In the genomic region with DNA sequence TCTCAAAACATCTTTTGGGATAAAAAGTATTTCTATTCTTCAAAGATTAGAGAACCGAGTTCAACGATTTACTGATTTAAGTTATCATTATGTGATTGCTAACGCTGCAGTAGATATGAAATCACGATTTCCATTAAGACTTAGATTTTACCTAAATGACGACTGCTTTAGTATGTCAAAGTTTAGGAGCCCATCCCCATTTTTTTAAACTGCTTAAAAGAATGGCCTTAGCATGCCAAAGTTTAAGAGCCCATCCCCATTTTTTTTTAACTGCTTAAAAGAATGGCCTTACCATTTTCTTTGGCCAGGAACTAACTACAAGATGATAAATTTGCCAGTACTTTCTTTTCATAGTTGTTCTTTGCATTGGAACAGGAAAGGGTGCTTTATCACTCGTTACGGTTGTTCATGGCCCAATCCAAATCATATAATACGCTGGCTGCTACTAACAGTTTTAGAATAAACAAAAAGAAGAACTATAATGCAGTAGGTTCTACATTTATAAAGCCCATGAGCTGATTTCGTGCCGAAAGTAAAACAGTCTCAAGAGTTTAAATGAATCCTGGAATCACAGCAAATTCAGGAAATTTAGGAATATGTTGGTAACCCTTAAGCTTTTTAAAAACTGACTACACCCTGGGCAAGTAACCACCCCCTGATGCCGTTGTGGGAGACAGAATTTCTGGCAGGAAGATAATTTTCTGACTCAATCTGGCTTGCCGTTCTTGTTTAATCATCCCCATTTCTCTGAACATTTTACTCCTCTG, we compare ENCODE assay signal across 8 cellular contexts. TPM values are rescaled to one million over a fixed set of nuclear protein-coding genes. Genes with fewer than 3 reads are reported as not detected.
A peak's percentile ranks its signal among the peaks of the same experiment; 100 is the strongest.
DNase-seq lines count a peak whose midpoint lies in the region.

No MANE protein-coding gene starts in this region.

- peaks cover 10% of the 10 kb centered on the region for H3K4me1 Mint-ChIP-seq in activated naive CD8-positive, alpha-beta T cell treated with anti-CD3 and anti-CD28 coated beads for 36 hours

- peaks cover 13% of the 10 kb centered on the region for H3K36me3 Mint-ChIP-seq in activated naive CD8-positive, alpha-beta T cell treated with anti-CD3 and anti-CD28 coated beads for 36 hours

- H3K9ac ChIP-seq in BLaER1 treated with 17β-estradiol and CSF1 and Interleukin-3, amounts not matched to agents 10 nM and 100 nM = peak overlapping the region; percentile 92 to 99 (median 97)
- H3K9ac ChIP-seq in HUES48 (ENCODE audit: low read depth, low read length) (peak overlapping the region; percentile 65), iPS-20b (ENCODE audit: low read depth, low read length) (peak overlapping the region; percentile 81; the same call in 1 of the 2 replicates), subcutaneous abdominal adipose tissue (ENCODE audit: low read length in 5 of 5) (peak overlapping the region; percentile 80 to 98 (median 92))

- peaks cover 32 to 38% (median 33%) of the 10 kb centered on the region in 11 experiments for H4K20me1 ChIP-seq in BLaER1 treated with 17β-estradiol and CSF1 and Interleukin-3, amounts not matched to agents 10 nM and 100 nM

- H3K27me3 Mint-ChIP-seq in activated naive CD8-positive, alpha-beta T cell treated with anti-CD3 and anti-CD28 coated beads for 36 hours = no peaks in the 10 kb centered on the region

- H3K27ac Mint-ChIP-seq in activated naive CD8-positive, alpha-beta T cell treated with anti-CD3 and anti-CD28 coated beads for 36 hours = peak overlapping the region; percentile 99

- H3K27ac ChIP-seq in BLaER1 treated with 17β-estradiol and CSF1 and Interleukin-3, amounts not matched to agents 10 nM and 100 nM = peak overlapping the region; percentile 93 to 98 (median 96)
- peak overlapping the region; percentile 100 for H3K27ac ChIP-seq in HUES48 (ENCODE audit: low read depth, low read length)
- H3K27ac ChIP-seq in iPS-20b (ENCODE audit: low read length) = peak overlapping the region; percentile 60
- peak overlapping the region; percentile 100 for H3K27ac ChIP-seq in subcutaneous abdominal adipose tissue (ENCODE audit: low read depth, low read length)

- peak overlapping the region; percentile 74 to 97 (median 80) for H3K4me2 ChIP-seq in BLaER1 treated with 17β-estradiol and CSF1 and Interleukin-3, amounts not matched to agents 10 nM and 100 nM

- H3K27me3 ChIP-seq in BLaER1 treated with 17β-estradiol and CSF1 and Interleukin-3, amounts not matched to agents 10 nM and 100 nM = no peaks in the 10 kb centered on the region
- H3K27me3 ChIP-seq in HUES48 (ENCODE audit: control insufficient read depth, insufficient read depth, low read length) = no peaks in the 10 kb centered on the region
- no peaks in the 10 kb centered on the region for H3K27me3 ChIP-seq in iPS-20b (ENCODE audit: insufficient read depth, low read length)
- no peaks in the 10 kb centered on the region for H3K27me3 ChIP-seq in subcutaneous abdominal adipose tissue (ENCODE audit: control insufficient read depth in 5 of 5, insufficient read depth in 4 of 5, low read length in 5 of 5)

- peak overlapping the region; percentile 87 for H3K4me3 Mint-ChIP-seq in activated naive CD8-positive, alpha-beta T cell treated with anti-CD3 and anti-CD28 coated beads for 36 hours

- H3K4me3 ChIP-seq in BLaER1 treated with 17β-estradiol and CSF1 and Interleukin-3, amounts not matched to agents 10 nM and 100 nM = peak overlapping the region; percentile 80 to 97 (median 89)
- H3K4me3 ChIP-seq in HUES48 (ENCODE audit: low read depth, low read length) (peak overlapping the region; percentile 93), iPS-20b (ENCODE audit: low read length) (peak overlapping the region; percentile 69), subcutaneous abdominal adipose tissue (ENCODE audit: low read depth in 1 of 5, low read length in 5 of 5) (peak overlapping the region; percentile 62 to 99 (median 84))

- H3K9me3 Mint-ChIP-seq in activated naive CD8-positive, alpha-beta T cell treated with anti-CD3 and anti-CD28 coated beads for 36 hours = no peaks in the 10 kb centered on the region

- peaks cover 0 to 5% (median 0%) of the 10 kb centered on the region in 11 experiments; a peak in 4 of 22 replicates for H3K36me3 ChIP-seq in BLaER1 treated with 17β-estradiol and CSF1 and Interleukin-3, amounts not matched to agents 10 nM and 100 nM
- H3K36me3 ChIP-seq in HUES48 (ENCODE audit: control insufficient read depth, insufficient read depth, low read length) = no peaks in the 10 kb centered on the region
- no peaks in the 10 kb centered on the region for H3K36me3 ChIP-seq in iPS-20b (ENCODE audit: insufficient read depth, low read depth, low read length)
- no peaks in the 10 kb centered on the region for H3K36me3 ChIP-seq in subcutaneous abdominal adipose tissue (ENCODE audit: control insufficient read depth in 5 of 5, insufficient read depth in 5 of 5, low read length in 5 of 5)

- peak; percentile 3 for DNase-seq in activated naive CD8-positive, alpha-beta T cell treated with anti-CD3 and anti-CD28 coated beads for 36 hours
- DNase-seq in germinal center (ENCODE audit: low spot score) (no peak), cortex of kidney (lab: John Stamatoyannopoulos, UW) (no peak), occipital lobe (lab: John Stamatoyannopoulos, UW) (no peak)

- H3K4me1 ChIP-seq in BLaER1 treated with 17β-estradiol and CSF1 and Interleukin-3, amounts not matched to agents 10 nM and 100 nM = peaks cover 5 to 12% (median 9%) of the 10 kb centered on the region in 10 experiments; a peak in 16 of 20 replicates
- H3K4me1 ChIP-seq in HUES48 (ENCODE audit: control insufficient read depth, insufficient read depth, low read length) (peaks cover 22% of the 10 kb centered on the region), iPS-20b (ENCODE audit: insufficient read depth, low read length) (peaks cover 12% of the 10 kb centered on the region), subcutaneous abdominal adipose tissue (ENCODE audit: control insufficient read depth in 5 of 5, insufficient read depth in 5 of 5, low read length in 5 of 5) (peaks cover 0 to 38% (median 15%) of the 10 kb centered on the region in 5 donors)

- H3K9me3 ChIP-seq in BLaER1 treated with 17β-estradiol and CSF1 and Interleukin-3, amounts not matched to agents 10 nM and 100 nM (replicated peaks in 1 of 11) = no peaks in the 10 kb centered on the region
- H3K9me3 ChIP-seq in HUES48 (ENCODE audit: control insufficient read depth, insufficient read depth, low read length) = no peaks in the 10 kb centered on the region
- H3K9me3 ChIP-seq in iPS-20b (ENCODE audit: insufficient read depth, low read depth, low read length) = no peaks in the 10 kb centered on the region
- H3K9me3 ChIP-seq in subcutaneous abdominal adipose tissue (ENCODE audit: control insufficient read depth in 5 of 5, low read length in 5 of 5) = no peaks in the 10 kb centered on the region

RNA-seq across cellular contexts. Expression of a gene that starts 0.9 kb away (rescaled TPM):
- total RNA-seq in activated naive CD8-positive, alpha-beta T cell treated with anti-CD3 and anti-CD28 coated beads for 36 hours = 10 to 100 TPM; 16.8 to 17.1 TPM
- total RNA-seq in occipital lobe = 22.0 TPM
